ENCODE assay signal across 16 cellular contexts in genomic region chr3:11143476-11143875, GRCh38. TPM values are rescaled to one million over a fixed set of nuclear protein-coding genes. Genes with fewer than 3 reads are reported as not detected.
DNase-seq lines count a peak whose midpoint lies in the region; ATAC-seq, FAIRE-seq and TF ChIP-seq lines count a peak whose summit lies in the region.
"Had no signal": no experiment of that assay in that cellular context is flagged by ENCODE, and none has a peak within 500 bp of the region (broad histone marks: within the 10 kb centered on the region; RNA-seq: fewer than 3 reads in every experiment).

No MANE protein-coding gene starts in this region.

- H3K27me3 Mint-ChIP-seq in chondrocyte (ENCODE audit: low read depth): no peaks in the 10 kb centered on the region
- H3K27me3 Mint-ChIP-seq in stimulated activated naive CD8-positive, alpha-beta T cell treated with anti-CD3 and anti-CD28 coated beads, Interleukin-15, amount 100 ng/mL, for 72 hours: peaks cover 57% of the 10 kb centered on the region

- H3K4me2 ChIP-seq in osteoblast (ENCODE audit: insufficient read depth, low read length): no peak overlapping the region
- H3K4me2 ChIP-seq: A549 had no signal

- H3K9me3 ChIP-seq in osteoblast (ENCODE audit: low read depth, low read length) (no peaks in the 10 kb centered on the region), kidney (ENCODE audit: control insufficient read depth in 1 of 2, low read length in 2 of 2) (no peaks in the 10 kb centered on the region)
- H3K9me3 ChIP-seq: A549, SJCRH30 had no signal

- H3K27me3 ChIP-seq in osteoblast (ENCODE audit: insufficient read depth, low read length): no peaks in the 10 kb centered on the region
- H3K27me3 ChIP-seq: SJCRH30 had no signal

- H3K4me1 ChIP-seq in osteoblast (ENCODE audit: insufficient read depth, low read length) (peaks cover 40% of the 10 kb centered on the region), kidney (ENCODE audit: control insufficient read depth in 1 of 2, insufficient read depth in 1 of 2, low read depth in 1 of 2, low read length in 2 of 2) (no peaks in the 10 kb centered on the region)

- H3K27ac Mint-ChIP-seq in chondrocyte (ENCODE audit: unreplicated experiment): peak overlapping the region; percentile 1
- H3K27ac Mint-ChIP-seq in stimulated activated naive CD8-positive, alpha-beta T cell treated with anti-CD3 and anti-CD28 coated beads, Interleukin-15, amount 100 ng/mL, for 72 hours: no peak overlapping the region

- no peak for TF ChIP-seq CTCF in chondrocyte (IDR thresholded peaks at IDR 0.05)
- no peak for TF ChIP-seq CTCF in osteoblast (IDR thresholded peaks at IDR 0.05; ENCODE audit: extremely low read depth, low read depth, low read length)
- TF ChIP-seq CTCF in kidney (IDR thresholded peaks at IDR 0.05; ENCODE audit: borderline replicate concordance, extremely low read depth, insufficient read depth): no peak

- H3K36me3 Mint-ChIP-seq in chondrocyte (ENCODE audit: low read depth): no peaks in the 10 kb centered on the region

- no peak overlapping the region for H3K4me3 Mint-ChIP-seq in chondrocyte (ENCODE audit: unreplicated experiment)
- no peak overlapping the region for H3K4me3 Mint-ChIP-seq in stimulated activated naive CD8-positive, alpha-beta T cell treated with anti-CD3 and anti-CD28 coated beads, Interleukin-15, amount 100 ng/mL, for 72 hours

- H4K20me1 ChIP-seq in osteoblast (ENCODE audit: insufficient read depth, low read length): no peaks in the 10 kb centered on the region

- no peaks in the 10 kb centered on the region for H3K9me3 Mint-ChIP-seq in chondrocyte (ENCODE audit: low read depth)
- no peaks in the 10 kb centered on the region for H3K9me3 Mint-ChIP-seq in stimulated activated naive CD8-positive, alpha-beta T cell treated with anti-CD3 and anti-CD28 coated beads, Interleukin-15, amount 100 ng/mL, for 72 hours

- no peak overlapping the region for H3K4me3 ChIP-seq in osteoblast (ENCODE audit: insufficient read depth, low read length)
- H3K4me3 ChIP-seq in kidney (ENCODE audit: low read length in 2 of 2): no peak overlapping the region
- H3K4me3 ChIP-seq: A549, K562, SJCRH30 had no signal

- intact Hi-C loops in kidney (cut with DNase I): no loop called here

- peak; percentile 79 for DNase-seq in EL
- peak; percentile 74 for DNase-seq in LHCN-M2 (ENCODE audit: low read depth)
- DNase-seq in chondrocyte (ENCODE audit: low spot score): no peak
- DNase-seq in osteoblast (ENCODE audit: insufficient read length, low spot score, missing footprints): no peak
- no peak for DNase-seq in kidney
- no peak for DNase-seq in stimulated activated naive CD8-positive, alpha-beta T cell treated with anti-CD3 and anti-CD28 coated beads, Interleukin-15, amount 100 ng/mL, for 72 hours
- DNase-seq: C1 segment of cervical spinal cord, NCI-H1436, NCI-H2029 treated with DMSO at 0.1 percent for 48 hours, NCI-H2171 treated with DMSO at 0.1 percent for 48 hours, NCI-H748 treated with DMSO at 0.1 percent for 48 hours, SJCRH30 had no signal

- H2AFZ ChIP-seq in osteoblast (ENCODE audit: low read length): peak overlapping the region; percentile 6

- ATAC-seq in HG03565 (IDR thresholded peaks at IDR 0.05; ENCODE audit: unreplicated experiment) (no peak), HG03378 (IDR thresholded peaks at IDR 0.05; ENCODE audit: unreplicated experiment) (no peak)
- ATAC-seq in stimulated activated naive CD8-positive, alpha-beta T cell treated with anti-CD3 and anti-CD28 coated beads, Interleukin-15, amount 100 ng/mL, for 72 hours: no peak
- ATAC-seq: A549, K562 had no signal

- H3K79me2 ChIP-seq in osteoblast (ENCODE audit: insufficient read depth, low read length): no peaks in the 10 kb centered on the region

- no peaks in the 10 kb centered on the region for H3K36me3 ChIP-seq in osteoblast (ENCODE audit: insufficient read depth, low read length)
- no peaks in the 10 kb centered on the region for H3K36me3 ChIP-seq in kidney (ENCODE audit: control insufficient read depth in 1 of 2, insufficient read depth in 2 of 2, low read length in 2 of 2)
- H3K36me3 ChIP-seq: SJCRH30 had no signal

- H3K27ac ChIP-seq in osteoblast (ENCODE audit: low read depth, low read length) (peak overlapping the region; percentile 45), kidney (ENCODE audit: low read depth in 2 of 2, low read length in 2 of 2) (no peak overlapping the region)
- H3K27ac ChIP-seq: A549, SJCRH30 had no signal

- peaks cover 59% of the 10 kb centered on the region for H3K4me1 Mint-ChIP-seq in chondrocyte (ENCODE audit: low read depth)
- H3K4me1 Mint-ChIP-seq in stimulated activated naive CD8-positive, alpha-beta T cell treated with anti-CD3 and anti-CD28 coated beads, Interleukin-15, amount 100 ng/mL, for 72 hours: peaks cover 9% of the 10 kb centered on the region

- no peak overlapping the region for H3K9ac ChIP-seq in kidney (ENCODE audit: low read length in 2 of 2)

- no peak for FAIRE-seq in kidney (lab: Jason Lieb, UNC)
- FAIRE-seq: A549, K562 had no signal

RNA-seq across cellular contexts. Expression of gene HRH1, which starts 10.8 kb away (rescaled TPM):
- total RNA-seq in LHCN-M2 (2014; rRNA removed) (8.7 and 9.5 TPM in 2 replicates), chondrocyte (30.1 to 32.0 TPM (median 30.8 TPM) in 3 replicates), osteoblast (9.8 and 12.4 TPM in 2 replicates), kidney (32.3 TPM)
- 3.0 TPM for polyA plus RNA-seq in LHCN-M2 (2012)
- polyA plus RNA-seq in kidney (ENCODE audit: insufficient read depth, low read depth, low replicate concordance): 1.9 TPM

Comparison
In these comparisons a context has a peak if more than half of its experiments do, and no peak if none do; other contexts are left out.
1. DNase-seq: peak in EL (single experiment) and LHCN-M2 (single experiment); none in chondrocyte (single experiment), osteoblast (single experiment), kidney (single experiment) and stimulated activated naive CD8-positive, alpha-beta T cell treated with anti-CD3 and anti-CD28 coated beads, Interleukin-15, amount 100 ng/mL, for 72 hours (0 of 2).